In the genomic region with DNA sequence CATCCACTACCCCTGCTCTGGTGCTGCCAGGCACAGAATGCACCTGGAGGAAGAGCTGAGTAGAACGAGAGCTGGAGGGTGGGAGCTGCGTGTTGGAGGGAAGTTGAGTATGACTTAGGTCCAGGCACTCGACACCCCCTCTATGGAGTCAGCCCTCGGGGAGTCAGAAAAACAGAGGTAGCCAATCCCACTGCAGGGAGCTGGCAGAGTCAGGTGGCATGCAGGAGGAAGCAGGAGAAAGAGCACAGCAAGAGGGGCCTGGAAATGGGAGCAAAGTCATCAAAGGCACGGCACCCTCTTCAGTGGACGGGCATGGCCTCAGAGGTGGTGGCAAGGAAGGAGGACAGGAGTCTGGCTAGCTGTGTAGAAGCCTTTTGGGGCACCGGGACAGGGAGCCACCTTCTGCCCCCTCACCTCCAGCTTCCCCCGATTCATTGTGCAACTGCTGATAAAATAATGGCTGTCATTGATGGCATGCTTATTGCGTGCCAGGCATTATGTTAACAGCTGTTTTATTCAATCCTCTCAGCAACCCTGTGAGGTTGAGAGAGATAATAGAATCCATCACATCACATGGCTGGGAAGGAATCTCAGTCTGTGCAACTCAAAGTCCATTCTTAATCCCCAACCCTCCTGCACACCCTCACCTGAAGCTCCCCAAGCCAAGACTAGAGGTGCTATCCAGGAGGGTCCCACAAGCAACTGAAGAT, we compare ENCODE assay signal across 19 cellular contexts. TPM values are rescaled to one million over a fixed set of nuclear protein-coding genes. Genes with fewer than 3 reads are reported as not detected.
A peak's percentile ranks its signal among the peaks of the same experiment; 100 is the strongest.
DNase-seq lines count a peak whose midpoint lies in the region; TF ChIP-seq lines count a peak whose summit lies in the region.
"Had no signal": no experiment of that assay in that cellular context is flagged by ENCODE, and none has a peak within 500 bp of the region (broad histone marks: within the 10 kb centered on the region; RNA-seq: fewer than 3 reads in every experiment).

No MANE protein-coding gene starts in this region.

- H3K4me2 ChIP-seq in mammary epithelial cell (ENCODE audit: insufficient read depth, low read depth, low read length): no peak overlapping the region
- H3K4me2 ChIP-seq: GM23338 had no signal

- no TSS peak for BruUV-seq in mammary epithelial cell (replicated peaks; lab: Mats Ljungman, UMichigan)

- H3K4me3 Mint-ChIP-seq in chondrocyte (ENCODE audit: unreplicated experiment): no peak overlapping the region
- H3K4me3 Mint-ChIP-seq: CD8-positive, alpha-beta memory T cell; GM23338; neural crest cell had no signal

- H3K79me2 ChIP-seq in mammary epithelial cell (ENCODE audit: insufficient read depth, low read length): no peaks in the 10 kb centered on the region

- WGBS in mammary epithelial cell (ENCODE audit: low coverage, missing lambda C conversion rate): 87% methylated on average over 6 of the region's 9 CpGs

- no peak for DNase-seq in breast epithelium (ENCODE audit: low spot score in 2 of 2)
- DNase-seq in mammary epithelial cell: no peak
- DNase-seq in chondrocyte (ENCODE audit: low spot score): no peak
- DNase-seq in mucosa of gallbladder (ENCODE audit: low spot score): peak; percentile 17
- no peak for DNase-seq in WERI-Rb-1
- no peak for DNase-seq in NCI-H1436 (lab: John Stamatoyannopoulos, UW)
- no peak for DNase-seq in NCI-H2227 treated with DMSO at 0.1 percent for 48 hours (lab: John Stamatoyannopoulos, UW)
- DNase-seq: activated gamma-delta T cell; CD8-positive, alpha-beta memory T cell; EL; lower lobe of right lung; NCI-H187 treated with DMSO at 0.1 percent for 48 hours; NCI-H510A; Peyer's patch; stimulated activated CD4-positive, alpha-beta T cell treated with anti-CD3 and anti-CD28 coated beads, Interleukin-4, amount 100 ng/mL, for 24 hours had no signal

- peaks cover 1% of the 10 kb centered on the region for H3K36me3 Mint-ChIP-seq in chondrocyte (ENCODE audit: low read depth)
- H3K36me3 Mint-ChIP-seq: CD8-positive, alpha-beta memory T cell had no signal

- no peak overlapping the region for H3K4me3 ChIP-seq in breast epithelium
- no peak overlapping the region for H3K4me3 ChIP-seq in mammary epithelial cell (replicated peaks in 1 of 3; ENCODE audit: insufficient read depth in 1 of 3, low read depth in 2 of 3, low read length in 3 of 3)
- no peak overlapping the region for H3K4me3 ChIP-seq in WERI-Rb-1 (ENCODE audit: low read depth, low read length)
- H3K4me3 ChIP-seq: GM23338, lower lobe of right lung, Peyer's patch had no signal

- no peaks in the 10 kb centered on the region for H4K20me1 ChIP-seq in mammary epithelial cell (ENCODE audit: insufficient read depth, low read length)

- H3K36me3 ChIP-seq in breast epithelium (no peaks in the 10 kb centered on the region), mammary epithelial cell (ENCODE audit: insufficient read depth, low read length) (no peaks in the 10 kb centered on the region), WERI-Rb-1 (no peaks in the 10 kb centered on the region)
- H3K36me3 ChIP-seq: lower lobe of right lung, Peyer's patch had no signal

- H3K9me3 Mint-ChIP-seq in chondrocyte (ENCODE audit: low read depth): no peaks in the 10 kb centered on the region
- H3K9me3 Mint-ChIP-seq: GM23338, neural crest cell had no signal

- TF ChIP-seq CTCF in breast epithelium (IDR thresholded peaks at IDR 0.05) (no peak), mammary epithelial cell (conservative IDR thresholded peaks at IDR 0.05 in 1 of 2, IDR thresholded peaks at IDR 0.05 in 1 of 2; ENCODE audit: extremely low read depth in 1 of 2, insufficient read depth in 1 of 2, low read depth in 1 of 2, low read length in 2 of 2) (no peak), chondrocyte (IDR thresholded peaks at IDR 0.05) (no peak), WERI-Rb-1 (IDR thresholded peaks at IDR 0.05; ENCODE audit: low read depth, low read length) (no peak)

- CTCF ChIA-PET in mammary epithelial cell (lab: Charles Lee; ENCODE audit: low non-redundant PET): no interaction called here

- H3K27ac Mint-ChIP-seq in chondrocyte (ENCODE audit: unreplicated experiment): peak overlapping the region; percentile 97
- H3K27ac Mint-ChIP-seq: GM23338 had no signal

- no peak overlapping the region for H3K9ac ChIP-seq in mammary epithelial cell (ENCODE audit: insufficient read depth, low read length)

- no peaks in the 10 kb centered on the region for H3K27me3 ChIP-seq in breast epithelium
- H3K27me3 ChIP-seq in mammary epithelial cell (ENCODE audit: insufficient read depth, low read length): no peaks in the 10 kb centered on the region
- H3K27me3 ChIP-seq in WERI-Rb-1 (ENCODE audit: insufficient read depth, low read depth, severe bottlenecking): no peaks in the 10 kb centered on the region
- H3K27me3 ChIP-seq: Peyer's patch had no signal

- dilution Hi-C loops in mammary epithelial cell (cut with HindIII; ENCODE audit: low sequenced_read_pairs): no loop called here

- in situ Hi-C loops in mammary epithelial cell (cut with MboI; ENCODE audit: low sequenced_read_pairs in 2 of 2): no loop called here

- H2AFZ ChIP-seq in mammary epithelial cell (ENCODE audit: low read depth, low read length): no peak overlapping the region
- H2AFZ ChIP-seq: GM23338 had no signal

- no peaks in the 10 kb centered on the region for H3K27me3 Mint-ChIP-seq in chondrocyte (ENCODE audit: low read depth)

- TF ChIP-seq POLR2A in breast epithelium (IDR thresholded peaks at IDR 0.05): no peak

- H3K4me1 ChIP-seq in breast epithelium: peaks cover 8 to 12% of the 10 kb centered on the region in 2 donors
- H3K4me1 ChIP-seq in mammary epithelial cell (ENCODE audit: insufficient read depth, low read length): peaks cover 10% of the 10 kb centered on the region

- H3K27ac ChIP-seq in breast epithelium: peak overlapping the region; percentile 90 to 91
- no peak overlapping the region for H3K27ac ChIP-seq in mammary epithelial cell (ENCODE audit: insufficient read depth, low read depth, low read length)
- peak overlapping the region; percentile 95 for H3K27ac ChIP-seq in temporal lobe (ENCODE audit: low read depth, low read length)
- no peak overlapping the region for H3K27ac ChIP-seq in WERI-Rb-1
- H3K27ac ChIP-seq: VCaP had no signal

- no peaks in the 10 kb centered on the region for H3K9me3 ChIP-seq in breast epithelium
- no peaks in the 10 kb centered on the region for H3K9me3 ChIP-seq in mammary epithelial cell (replicated peaks; ENCODE audit: insufficient read depth, low read length)
- no peaks in the 10 kb centered on the region for H3K9me3 ChIP-seq in WERI-Rb-1 (ENCODE audit: severe bottlenecking)
- H3K9me3 ChIP-seq: lower lobe of right lung, Peyer's patch had no signal

- intact Hi-C loops in breast epithelium (cut with DNase I; ENCODE audit: low total_unique reads) (no loop called here), mammary epithelial cell (cut with micrococcal nuclease) (no loop called here)

- H3K4me1 Mint-ChIP-seq in chondrocyte (ENCODE audit: low read depth): peaks cover 81% of the 10 kb centered on the region
- H3K4me1 Mint-ChIP-seq: CD8-positive, alpha-beta memory T cell; GM23338 had no signal

RNA-seq across cellular contexts. Expression of a gene that starts 42.0 kb away (rescaled TPM):
- total RNA-seq in breast epithelium (100 to 1,000 TPM in 2 of 3 donors, 10 to 100 TPM in 1; 63.6 to 138 (median 124) TPM), mammary epithelial cell (10 to 100 TPM in 1 of 2 donors, 1 to 10 TPM in 1; 8.8 to 25.7 TPM), chondrocyte (474 to 505 TPM (median 492 TPM) in 3 replicates), mucosa of gallbladder (152 TPM), temporal lobe (17.9 TPM)
- 6.7 TPM for polyA plus RNA-seq in mammary epithelial cell
- polyA minus RNA-seq in mammary epithelial cell: 21.9 TPM

Comparison
In these comparisons a context has a peak if more than half of its experiments do, and no peak if none do; other contexts are left out.
1. H3K27ac ChIP-seq: peak in breast epithelium (2 of 2) and temporal lobe (single experiment); none in mammary epithelial cell (single experiment) and WERI-Rb-1 (single experiment).